In genomic region chr7:73376671-73377412, GRCh38 we compare ENCODE assay signal across 24 cellular contexts. TPM values are rescaled to one million over a fixed set of nuclear protein-coding genes. Genes with fewer than 3 reads are reported as not detected.
DNase-seq lines count a peak whose midpoint lies in the region; ATAC-seq and TF ChIP-seq lines count a peak whose summit lies in the region.
"Had no signal": no experiment of that assay in that cellular context is flagged by ENCODE, and none has a peak within 500 bp of the region (broad histone marks: within the 10 kb centered on the region; RNA-seq: fewer than 3 reads in every experiment).

No MANE protein-coding gene starts in this region.

- POLR2A ChIA-PET in Caco-2 (lab: Charles Lee): no interaction called here

- no peaks in the 10 kb centered on the region for H3K79me2 ChIP-seq in osteoblast (ENCODE audit: insufficient read depth, low read length)

- H3K27me3 Mint-ChIP-seq in stimulated activated naive CD8-positive, alpha-beta T cell treated with anti-CD3 and anti-CD28 coated beads, Interleukin-15, amount 100 ng/mL, for 72 hours: peaks cover 32% of the 10 kb centered on the region
- H3K27me3 Mint-ChIP-seq in activated T-helper 1 cell treated with anti-CD3 and anti-CD28 coated beads, Interleukin-12 subunit alpha, Interleukin-12 subunit beta, Interleukin-2, Interleukin-4 antibody, amounts not matched to agents 30 ng/mL and 10 ng/mL and 1 ng/mL, durations not matched to agents 14 hours and 24 hours and 36 hours (ENCODE audit: insufficient read depth): peaks cover 15% of the 10 kb centered on the region
- H3K27me3 Mint-ChIP-seq in Caco-2 (ENCODE audit: insufficient read depth, unreplicated experiment): peaks cover 4% of the 10 kb centered on the region

- TF ChIP-seq CTCF in coronary artery (IDR thresholded peaks at IDR 0.05): no peak
- no peak for TF ChIP-seq CTCF in osteoblast (IDR thresholded peaks at IDR 0.05; ENCODE audit: extremely low read depth, low read depth, low read length)
- no peak for TF ChIP-seq CTCF in Caco-2 (IDR thresholded peaks at IDR 0.05; ENCODE audit: insufficient read depth in 1 of 2, low read depth in 1 of 2, low read length in 1 of 2, severe bottlenecking in 1 of 2, unreplicated experiment in 1 of 2)

- peak overlapping the region in 1 of 2 donors; percentile 52 for H3K27ac Mint-ChIP-seq in stimulated activated naive CD8-positive, alpha-beta T cell treated with anti-CD3 and anti-CD28 coated beads, Interleukin-15, amount 100 ng/mL, for 72 hours
- H3K27ac Mint-ChIP-seq in activated T-helper 1 cell treated with anti-CD3 and anti-CD28 coated beads, Interleukin-12 subunit alpha, Interleukin-12 subunit beta, Interleukin-2, Interleukin-4 antibody, amounts not matched to agents 30 ng/mL and 10 ng/mL and 1 ng/mL, durations not matched to agents 14 hours and 24 hours and 36 hours: no peak overlapping the region
- no peak overlapping the region for H3K27ac Mint-ChIP-seq in Caco-2 (ENCODE audit: unreplicated experiment)
- H3K27ac Mint-ChIP-seq: B cell; CD8-positive, alpha-beta T cell had no signal

- peaks cover 14% of the 10 kb centered on the region for H3K4me1 Mint-ChIP-seq in stimulated activated naive CD8-positive, alpha-beta T cell treated with anti-CD3 and anti-CD28 coated beads, Interleukin-15, amount 100 ng/mL, for 72 hours
- H3K4me1 Mint-ChIP-seq in activated T-helper 1 cell treated with anti-CD3 and anti-CD28 coated beads, Interleukin-12 subunit alpha, Interleukin-12 subunit beta, Interleukin-2, Interleukin-4 antibody, amounts not matched to agents 30 ng/mL and 10 ng/mL and 1 ng/mL, durations not matched to agents 14 hours and 24 hours and 36 hours (ENCODE audit: low read depth): no peaks in the 10 kb centered on the region
- H3K4me1 Mint-ChIP-seq in Caco-2 (ENCODE audit: low read depth, unreplicated experiment): peaks cover 7% of the 10 kb centered on the region
- H3K4me1 Mint-ChIP-seq: B cell had no signal

- H3K4me2 ChIP-seq in osteoblast (ENCODE audit: insufficient read depth, low read length): no peak overlapping the region

- H4K20me1 ChIP-seq in osteoblast (ENCODE audit: insufficient read depth, low read length): no peaks in the 10 kb centered on the region
- H4K20me1 ChIP-seq: BLaER1 treated with 17β-estradiol and CSF1 and Interleukin-3, amounts not matched to agents 10 nM and 100 nM had no signal

- H3K36me3 Mint-ChIP-seq in activated T-helper 1 cell treated with anti-CD3 and anti-CD28 coated beads, Interleukin-12 subunit alpha, Interleukin-12 subunit beta, Interleukin-2, Interleukin-4 antibody, amounts not matched to agents 30 ng/mL and 10 ng/mL and 1 ng/mL, durations not matched to agents 14 hours and 24 hours and 36 hours (ENCODE audit: low read depth): no peaks in the 10 kb centered on the region
- H3K36me3 Mint-ChIP-seq in Caco-2 (ENCODE audit: insufficient read depth, unreplicated experiment): no peaks in the 10 kb centered on the region
- H3K36me3 Mint-ChIP-seq: CD8-positive, alpha-beta T cell had no signal

- no peak overlapping the region for H2AFZ ChIP-seq in osteoblast (ENCODE audit: low read length)

- H3K9me3 Mint-ChIP-seq in stimulated activated naive CD8-positive, alpha-beta T cell treated with anti-CD3 and anti-CD28 coated beads, Interleukin-15, amount 100 ng/mL, for 72 hours: no peaks in the 10 kb centered on the region
- H3K9me3 Mint-ChIP-seq in activated T-helper 1 cell treated with anti-CD3 and anti-CD28 coated beads, Interleukin-12 subunit alpha, Interleukin-12 subunit beta, Interleukin-2, Interleukin-4 antibody, amounts not matched to agents 30 ng/mL and 10 ng/mL and 1 ng/mL, durations not matched to agents 14 hours and 24 hours and 36 hours: peaks cover 4% of the 10 kb centered on the region
- H3K9me3 Mint-ChIP-seq in Caco-2 (ENCODE audit: unreplicated experiment): peaks cover 7% of the 10 kb centered on the region
- H3K9me3 Mint-ChIP-seq: CD8-positive, alpha-beta T cell had no signal

- H3K4me1 ChIP-seq in osteoblast (ENCODE audit: insufficient read depth, low read length): no peaks in the 10 kb centered on the region
- H3K4me1 ChIP-seq in Caco-2: no peaks in the 10 kb centered on the region; the same call in 1 of the 2 replicates

- CTCF ChIA-PET in Caco-2 (lab: Charles Lee): no interaction called here

- no peak for DNase-seq in stimulated activated naive CD8-positive, alpha-beta T cell treated with anti-CD3 and anti-CD28 coated beads, Interleukin-15, amount 100 ng/mL, for 72 hours
- no peak for DNase-seq in stimulated activated naive CD8-positive, alpha-beta T cell treated with anti-CD3 and anti-CD28 coated beads, Interleukin-15, Interleukin-2, amounts not matched to agents 100 U/mL and 50 U/mL, for 24 hours
- DNase-seq in coronary artery (ENCODE audit: low spot score): no peak
- DNase-seq in osteoblast (ENCODE audit: insufficient read length, low spot score, missing footprints): peak; percentile 48
- no peak for DNase-seq in activated T-helper 1 cell treated with anti-CD3 and anti-CD28 coated beads, Interleukin-12 subunit alpha, Interleukin-12 subunit beta, Interleukin-2, Interleukin-4 antibody, amounts not matched to agents 30 ng/mL and 10 ng/mL and 1 ng/mL, durations not matched to agents 14 hours and 24 hours and 36 hours (ENCODE audit: low spot score)
- no peak for DNase-seq in middle frontal gyrus (ENCODE audit: extremely low spot score, low spot score)
- no peak for DNase-seq in Caco-2
- DNase-seq: 8988T; CD8-positive, alpha-beta T cell; DMS 273 treated with DMSO at 0.1 percent for 48 hours; DMS53; DND-41; EL; GOT3; H7; IMR-90 had no signal

- no peak for ATAC-seq in stimulated activated naive CD8-positive, alpha-beta T cell treated with anti-CD3 and anti-CD28 coated beads, Interleukin-15, amount 100 ng/mL, for 72 hours
- ATAC-seq in stimulated activated naive CD8-positive, alpha-beta T cell treated with anti-CD3 and anti-CD28 coated beads, Interleukin-15, Interleukin-2, amounts not matched to agents 100 U/mL and 50 U/mL, for 24 hours: no peak
- no peak for ATAC-seq in HG03439 (IDR thresholded peaks at IDR 0.05; ENCODE audit: unreplicated experiment)
- ATAC-seq: CD8-positive, alpha-beta T cell; GM12878 had no signal

- H3K9me3 ChIP-seq in osteoblast (ENCODE audit: low read depth, low read length): no peaks in the 10 kb centered on the region
- no peaks in the 10 kb centered on the region for H3K9me3 ChIP-seq in Caco-2

- H3K4me3 Mint-ChIP-seq in stimulated activated naive CD8-positive, alpha-beta T cell treated with anti-CD3 and anti-CD28 coated beads, Interleukin-15, amount 100 ng/mL, for 72 hours: peak overlapping the region; percentile 19 to 54
- no peak overlapping the region for H3K4me3 Mint-ChIP-seq in activated T-helper 1 cell treated with anti-CD3 and anti-CD28 coated beads, Interleukin-12 subunit alpha, Interleukin-12 subunit beta, Interleukin-2, Interleukin-4 antibody, amounts not matched to agents 30 ng/mL and 10 ng/mL and 1 ng/mL, durations not matched to agents 14 hours and 24 hours and 36 hours
- no peak overlapping the region for H3K4me3 Mint-ChIP-seq in Caco-2 (ENCODE audit: unreplicated experiment)
- H3K4me3 Mint-ChIP-seq: B cell; CD8-positive, alpha-beta T cell had no signal

- peaks cover 17% of the 10 kb centered on the region for H3K27me3 ChIP-seq in osteoblast (ENCODE audit: insufficient read depth, low read length)
- H3K27me3 ChIP-seq in Caco-2 (replicated peaks; ENCODE audit: control insufficient read depth, insufficient read depth, low read length): no peaks in the 10 kb centered on the region

- H3K27ac ChIP-seq in coronary artery (no peak overlapping the region), osteoblast (ENCODE audit: low read depth, low read length) (no peak overlapping the region)
- H3K27ac ChIP-seq: BLaER1 treated with 17β-estradiol and CSF1 and Interleukin-3, amounts not matched to agents 10 nM and 100 nM; HL-60 had no signal

- BruUV-seq in Caco-2 (replicated peaks; lab: Mats Ljungman, UMichigan): no TSS peak

- intact Hi-C loops in activated T-helper 1 cell treated with anti-CD3 and anti-CD28 coated beads, Interleukin-12 subunit alpha, Interleukin-12 subunit beta, Interleukin-2, Interleukin-4 antibody, amounts not matched to agents 30 ng/mL and 10 ng/mL and 1 ng/mL, durations not matched to agents 14 hours and 24 hours and 36 hours (cut with micrococcal nuclease): no loop called here
- intact Hi-C loops in Caco-2 (cut with micrococcal nuclease; ENCODE audit: unreplicated experiment): no loop called here

- H3K36me3 ChIP-seq in osteoblast (ENCODE audit: insufficient read depth, low read length) (no peaks in the 10 kb centered on the region), Caco-2 (ENCODE audit: control insufficient read depth, insufficient read depth, low read length) (no peaks in the 10 kb centered on the region)
- H3K36me3 ChIP-seq: BLaER1 treated with 17β-estradiol and CSF1 and Interleukin-3, amounts not matched to agents 10 nM and 100 nM had no signal

- H3K4me3 ChIP-seq in coronary artery: peak overlapping the region; percentile 45
- no peak overlapping the region for H3K4me3 ChIP-seq in osteoblast (ENCODE audit: insufficient read depth, low read length)
- H3K4me3 ChIP-seq in Caco-2 (ENCODE audit: low read depth, low read length): no peak overlapping the region
- H3K4me3 ChIP-seq: BLaER1 treated with 17β-estradiol and CSF1 and Interleukin-3, amounts not matched to agents 10 nM and 100 nM; GM12878; K562 had no signal

RNA-seq across cellular contexts. Expression of gene FKBP6, which starts 48.9 kb away (rescaled TPM):
- total RNA-seq in osteoblast (not detected in 2 replicates), Caco-2 (2022) (not detected in 2 replicates)
- total RNA-seq in activated T-helper 1 cell treated with anti-CD3 and anti-CD28 coated beads, Interleukin-12 subunit alpha, Interleukin-12 subunit beta, Interleukin-2, Interleukin-4 antibody, amounts not matched to agents 30 ng/mL and 10 ng/mL and 1 ng/mL, durations not matched to agents 14 hours and 24 hours and 36 hours: not detected in 2 replicates
- total RNA-seq: B cell; CD8-positive, alpha-beta T cell; G401; GM12878; HT1080; IMR-90; K562 had no signal

RNA-seq across cellular contexts. Expression of gene TRIM50, which starts 49.0 kb away (rescaled TPM):
- not detected in 2 replicates for total RNA-seq in osteoblast
- total RNA-seq in activated T-helper 1 cell treated with anti-CD3 and anti-CD28 coated beads, Interleukin-12 subunit alpha, Interleukin-12 subunit beta, Interleukin-2, Interleukin-4 antibody, amounts not matched to agents 30 ng/mL and 10 ng/mL and 1 ng/mL, durations not matched to agents 14 hours and 24 hours and 36 hours: not detected in 2 replicates
- not detected in 2 replicates for total RNA-seq in Caco-2 (2022)
- total RNA-seq: B cell; CD8-positive, alpha-beta T cell; G401; GM12878; H7; HT1080; IMR-90; K562 had no signal

RNA-seq across cellular contexts. Expression of gene FZD9, which starts 56.7 kb away (rescaled TPM):
- total RNA-seq in osteoblast: 0.29 and 0.36 TPM in 2 replicates
- total RNA-seq in activated T-helper 1 cell treated with anti-CD3 and anti-CD28 coated beads, Interleukin-12 subunit alpha, Interleukin-12 subunit beta, Interleukin-2, Interleukin-4 antibody, amounts not matched to agents 30 ng/mL and 10 ng/mL and 1 ng/mL, durations not matched to agents 14 hours and 24 hours and 36 hours: 0.54 and 0.67 TPM in 2 replicates
- total RNA-seq in Caco-2 (2022): 1.2 TPM in 2 replicates
- total RNA-seq: G401, GM12878, HT1080 had no signal

Comparison
In these comparisons a context has a peak if more than half of its experiments do, and no peak if none do; other contexts are left out.
1. H3K4me3 Mint-ChIP-seq: peak in stimulated activated naive CD8-positive, alpha-beta T cell treated with anti-CD3 and anti-CD28 coated beads, Interleukin-15, amount 100 ng/mL, for 72 hours (2 of 2); none in activated T-helper 1 cell treated with anti-CD3 and anti-CD28 coated beads, Interleukin-12 subunit alpha, Interleukin-12 subunit beta, Interleukin-2, Interleukin-4 antibody, amounts not matched to agents 30 ng/mL and 10 ng/mL and 1 ng/mL, durations not matched to agents 14 hours and 24 hours and 36 hours (single experiment) and Caco-2 (single experiment).